Comparison of ENCODE assay signal across 11 cellular contexts in genomic region chr14:70934084-70934483, GRCh38. TPM values are rescaled to one million over a fixed set of nuclear protein-coding genes. Genes with fewer than 3 reads are reported as not detected.
A peak's percentile ranks its signal among the peaks of the same experiment; 100 is the strongest.
DNase-seq lines count a peak whose midpoint lies in the region; ATAC-seq, FAIRE-seq and TF ChIP-seq lines count a peak whose summit lies in the region.
"Had no signal": no experiment of that assay in that cellular context is flagged by ENCODE, and none has a peak within 500 bp of the region (broad histone marks: within the 10 kb centered on the region; RNA-seq: fewer than 3 reads in every experiment).

No MANE protein-coding gene starts in this region.

- peaks cover 68% of the 10 kb centered on the region for H3K79me2 ChIP-seq in HepG2 (ENCODE audit: insufficient read depth, low read length)

- no peak for TF ChIP-seq POLR2A in adrenal gland (IDR thresholded peaks at IDR 0.05)
- no peak for TF ChIP-seq POLR2A in HepG2 (IDR thresholded peaks at IDR 0.05; ENCODE audit: insufficient read depth in 1 of 2, low read depth in 2 of 2, low read length in 2 of 2)
- no peak for TF ChIP-seq POLR2A in upper lobe of left lung (IDR thresholded peaks at IDR 0.05)

- FAIRE-seq in HepG2 (lab: Jason Lieb, UNC): no peak

- H3K4me3 Mint-ChIP-seq in activated naive CD4-positive, alpha-beta T cell treated with anti-CD3 and anti-CD28 coated beads, Interleukin-2, amount 10 ng/mL, durations not matched to agents 7 days and 5 days: no peak overlapping the region

- H3K4me2 ChIP-seq in HepG2 (ENCODE audit: low read depth, low read length): peak overlapping the region; percentile 10; the same call in 1 of the 2 replicates

- H3K27me3 Mint-ChIP-seq in activated naive CD4-positive, alpha-beta T cell treated with anti-CD3 and anti-CD28 coated beads, Interleukin-2, amount 10 ng/mL, durations not matched to agents 7 days and 5 days: no peaks in the 10 kb centered on the region
- H3K27me3 Mint-ChIP-seq: naive B cell had no signal

- H3K27ac ChIP-seq in adrenal gland: peak overlapping the region in 4 of 5 donors; percentile 23 to 66 (median 46)
- H3K27ac ChIP-seq in HepG2 (ENCODE audit: extremely low read length, insufficient read depth, low read length): no peak overlapping the region
- peak overlapping the region; percentile 39 to 59 (median 54) for H3K27ac ChIP-seq in upper lobe of left lung

- no peak for TF ChIP-seq CTCF in adrenal gland (IDR thresholded peaks at IDR 0.05)
- no peak for TF ChIP-seq CTCF in HepG2 (CRISPR knock-in tag; IDR thresholded peaks at IDR 0.05)
- TF ChIP-seq CTCF in upper lobe of left lung (IDR thresholded peaks at IDR 0.05): no peak

- H3K36me3 ChIP-seq in adrenal gland (replicated peaks in 1 of 2) (no peaks in the 10 kb centered on the region), HepG2 (replicated peaks in 1 of 2; ENCODE audit: control insufficient read depth in 1 of 2, insufficient read depth in 2 of 2, low read length in 2 of 2) (no peaks in the 10 kb centered on the region), upper lobe of left lung (no peaks in the 10 kb centered on the region)
- H3K36me3 ChIP-seq: BE2C had no signal

- in situ Hi-C loops in HepG2 (cut with HindIII; ENCODE audit: extremely low pct_ligation_motif_present, low pct_unique_long_range_greater_than_20kb): no loop called here

- ATAC-seq in HepG2 (no peak), upper lobe of left lung (ENCODE audit: low FRiP score in 2 of 2) (peak in 1 of 2 donors; percentile 69), HG02981 (IDR thresholded peaks at IDR 0.05; ENCODE audit: unreplicated experiment) (no peak)

- no peak overlapping the region for H3K4me3 ChIP-seq in adrenal gland
- H3K4me3 ChIP-seq in HepG2 (replicated peaks in 1 of 3; ENCODE audit: insufficient read depth in 1 of 3, low read depth in 2 of 3, low read length in 3 of 3): no peak overlapping the region; a peak in 1 of 6 replicates
- no peak overlapping the region for H3K4me3 ChIP-seq in upper lobe of left lung
- H3K4me3 ChIP-seq: coronary artery had no signal

- peaks cover 28% of the 10 kb centered on the region for H4K20me1 ChIP-seq in HepG2 (ENCODE audit: insufficient read depth, low read length)

- H3K9me3 ChIP-seq in adrenal gland (replicated peaks in 1 of 3) (no peaks in the 10 kb centered on the region), HepG2 (ENCODE audit: low read length) (no peaks in the 10 kb centered on the region), upper lobe of left lung (no peaks in the 10 kb centered on the region)
- H3K9me3 ChIP-seq: BE2C had no signal

- H3K4me1 ChIP-seq in adrenal gland (replicated peaks in 1 of 2) (peaks cover 20 to 50% of the 10 kb centered on the region in 2 donors), HepG2 (ENCODE audit: insufficient read depth, low read length) (peaks cover 39% of the 10 kb centered on the region), upper lobe of left lung (peaks cover 18 to 43% (median 24%) of the 10 kb centered on the region in 4 donors)
- H3K4me1 ChIP-seq: BE2C had no signal

- intact Hi-C loops in adrenal gland (cut with DNase I): no loop called here
- intact Hi-C loops in HepG2 (cut with micrococcal nuclease; ENCODE audit: unreplicated experiment): no loop called here

- H3K36me3 Mint-ChIP-seq in activated naive CD4-positive, alpha-beta T cell treated with anti-CD3 and anti-CD28 coated beads, Interleukin-2, amount 10 ng/mL, durations not matched to agents 7 days and 5 days: peaks cover 30% of the 10 kb centered on the region
- H3K36me3 Mint-ChIP-seq: naive B cell had no signal

- DNase-seq in activated naive CD4-positive, alpha-beta T cell treated with anti-CD3 and anti-CD28 coated beads, Interleukin-2, amount 10 ng/mL, durations not matched to agents 7 days and 5 days: no peak
- no peak for DNase-seq in activated naive CD4-positive, alpha-beta T cell (lab: John Stamatoyannopoulos, UW)
- DNase-seq in adrenal gland (no peak), HepG2 (ENCODE audit: low spot score) (no peak), upper lobe of left lung (no peak), COLO829 (ENCODE audit: low spot score) (no peak), inferior parietal cortex (ENCODE audit: extremely low spot score) (no peak)
- DNase-seq: BE2C, naive B cell had no signal

- CTCF ChIA-PET in activated naive CD4-positive, alpha-beta T cell treated with anti-CD3 and anti-CD28 coated beads, Interleukin-2, amount 10 ng/mL, durations not matched to agents 7 days and 5 days (lab: Charles Lee): interaction anchor here (0.7 to 2.9 kb wide), 4 partner anchors 10 to 48 kb away, joined by 3 to 16 read pairs (median 4); partner anchors contain the start of gene PCNX1
- CTCF ChIA-PET in HepG2 (lab: Yijun Ruan, JAX; ENCODE audit: low intra/inter-chr PET ratio, low total read pairs): no interaction called here

- H2AFZ ChIP-seq in HepG2 (ENCODE audit: low read length): no peak overlapping the region

- peak overlapping the region; percentile 79 for H3K27ac Mint-ChIP-seq in activated naive CD4-positive, alpha-beta T cell treated with anti-CD3 and anti-CD28 coated beads, Interleukin-2, amount 10 ng/mL, durations not matched to agents 7 days and 5 days

- peaks cover 55% of the 10 kb centered on the region for H3K4me1 Mint-ChIP-seq in activated naive CD4-positive, alpha-beta T cell treated with anti-CD3 and anti-CD28 coated beads, Interleukin-2, amount 10 ng/mL, durations not matched to agents 7 days and 5 days

- TF ChIP-seq EP300 in HepG2 (IDR thresholded peaks at IDR 0.05; ENCODE audit: low read depth in 2 of 2, low read length in 2 of 2) (no peak), HepG2 (CRISPR knock-in tag; IDR thresholded peaks at IDR 0.05; ENCODE audit: borderline replicate concordance) (no peak), upper lobe of left lung (IDR thresholded peaks at IDR 0.05) (no peak)

- no peak for TF ChIP-seq RAD21 in HepG2 (CRISPR knock-in tag; IDR thresholded peaks at IDR 0.05)

- no TSS peak for BruUV-seq in HepG2 (replicated peaks; lab: Mats Ljungman, UMichigan)

- 81 to 87% (median 83%) methylated on average over 5 of the region's 5 CpGs for WGBS in adrenal gland, 4 donors
- WGBS in HepG2 (ENCODE audit: low lambda C conversion rate): 96% methylated on average over 5 of the region's 5 CpGs
- 44 to 67% methylated on average over 5 of the region's 5 CpGs for WGBS in upper lobe of left lung, 2 donors

- H3K9me3 Mint-ChIP-seq in activated naive CD4-positive, alpha-beta T cell treated with anti-CD3 and anti-CD28 coated beads, Interleukin-2, amount 10 ng/mL, durations not matched to agents 7 days and 5 days: peaks cover 10% of the 10 kb centered on the region

- no peaks in the 10 kb centered on the region for H3K27me3 ChIP-seq in adrenal gland
- no peaks in the 10 kb centered on the region for H3K27me3 ChIP-seq in HepG2 (ENCODE audit: control insufficient read depth in 1 of 2, insufficient read depth in 2 of 2, low read length in 2 of 2)
- H3K27me3 ChIP-seq in upper lobe of left lung: no peaks in the 10 kb centered on the region
- H3K27me3 ChIP-seq: BE2C had no signal

- POLR2A ChIA-PET in HepG2 (lab: Yijun Ruan, JAX): interaction anchor here (2.4 kb wide), 1 partner anchor 27 kb away, joined by 7 read pairs; the partner anchor contains the start of gene PCNX1

- H3K9ac ChIP-seq in HepG2 (ENCODE audit: insufficient read depth, low read depth, low read length): no peak overlapping the region

TF ChIP-seq in HepG2, 621 proteins besides CTCF, POLR2A, EP300 and RAD21:
- TF ChIP-seq CEBPG (CRISPR knock-in tag; IDR thresholded peaks at IDR 0.05) (peak; percentile 82), ZBTB34 (CRISPR knock-in tag; IDR thresholded peaks at IDR 0.05) (no peak), CEBPB (IDR thresholded peaks at IDR 0.05; ENCODE audit: borderline replicate concordance, low read depth, low read length) (peak; percentile 90)

RNA-seq across cellular contexts. Expression of gene PCNX1, which starts 26.8 kb away (rescaled TPM):
- 100 to 1,000 TPM in 5 of 8 donors, 10 to 100 TPM in 3; 84.1 to 196 (median 118) TPM for total RNA-seq in adrenal gland
- polyA plus RNA-seq in adrenal gland: 10 to 100 TPM; 11.3 to 97.8 (median 15.2) TPM
- total RNA-seq in HepG2 (2016; rRNA removed; fragmentation: Illumina TruSeq; extraction: Trizol): 24.9 and 25.8 TPM in 2 replicates
- total RNA-seq in HepG2 (2016; cell fraction: cytosol; rRNA removed; fragmentation: Illumina TruSeq; extraction: Trizol; ENCODE audit: low read depth): 20.2 and 22.1 TPM in 2 replicates
- 21.5 and 23.3 TPM in 2 replicates for total RNA-seq in HepG2 (2016; cell fraction: insoluble cytoplasmic fraction; rRNA removed; fragmentation: Illumina TruSeq; extraction: Trizol)
- total RNA-seq in HepG2 (2016; cell fraction: membrane; rRNA removed; fragmentation: Illumina TruSeq; extraction: Trizol): 15.6 and 18.2 TPM in 2 replicates
- total RNA-seq in HepG2 (2016; cell fraction: nucleus; rRNA removed; fragmentation: Illumina TruSeq; extraction: Trizol): 49.9 and 59.2 TPM in 2 replicates
- 25.1 and 30.3 TPM in 2 replicates for polyA plus RNA-seq in HepG2 (2011; rRNA removed)
- polyA plus RNA-seq in HepG2 (2011; cell fraction: cytosol; rRNA removed): 15.9 and 19.5 TPM in 2 replicates
- polyA plus RNA-seq in HepG2 (2011; cell fraction: nucleus; rRNA removed): 30.1 and 32.5 TPM in 2 replicates
- 12.4 and 12.5 TPM in 2 replicates for polyA plus RNA-seq in HepG2 (2012)
- polyA plus RNA-seq in HepG2 (2016; cell fraction: cytosol; fragmentation: Illumina TruSeq; extraction: Trizol; ENCODE audit: low read depth): 2.1 and 2.3 TPM in 2 replicates
- 14.1 and 16.0 TPM in 2 replicates for polyA plus RNA-seq in HepG2 (2016; cell fraction: insoluble cytoplasmic fraction; fragmentation: Illumina TruSeq; extraction: Trizol; ENCODE audit: low read depth)
- 3.2 and 4.8 TPM in 2 replicates for polyA plus RNA-seq in HepG2 (2016; cell fraction: membrane; fragmentation: Illumina TruSeq; extraction: Trizol; ENCODE audit: low read depth)
- polyA plus RNA-seq in HepG2 (2016; cell fraction: nucleus; fragmentation: Illumina TruSeq; extraction: Trizol; ENCODE audit: insufficient read depth, low read depth): 30.5 and 32.1 TPM in 2 replicates
- polyA minus RNA-seq in HepG2 (2011; rRNA and poly(A)+ RNA removed; ENCODE audit: low replicate concordance): 177 and 200 TPM in 2 replicates
- 61.3 and 74.0 TPM in 2 replicates for polyA minus RNA-seq in HepG2 (2011; cell fraction: cytosol; rRNA and poly(A)+ RNA removed)
- polyA minus RNA-seq in HepG2 (2011; cell fraction: nucleus; rRNA and poly(A)+ RNA removed): 155 and 160 TPM in 2 replicates
- 10 to 100 TPM; 38.4 to 98.5 (median 65.4) TPM for total RNA-seq in upper lobe of left lung
